In genomic region chr9:16161469-16161868, GRCh38 we compare ENCODE assay signal across 28 cellular contexts.
"Had no signal": no experiment of that assay in that cellular context is flagged by ENCODE, and none has a peak within 500 bp of the region (broad histone marks: within the 10 kb centered on the region; RNA-seq: fewer than 3 reads in every experiment).

No MANE protein-coding gene starts in this region.

- H3K36me3 ChIP-seq: neutrophil, ovary, spleen, suprapubic skin, tibial artery, transverse colon, upper lobe of right lung, uterus had no signal

- DNase-seq: naive thymus-derived CD4-positive, alpha-beta T cell; natural killer cell; nephron progenitor cell; nucleus accumbens; ovary; posterior cingulate gyrus; psoas muscle; right cardiac atrium; spleen; stimulated activated CD4-positive, alpha-beta T cell treated with anti-CD3 and anti-CD28 coated beads, Interleukin-12 subunit alpha, Interleukin-12 subunit beta, amount 100 ng/mL, for 4 hours; stimulated activated CD4-positive, alpha-beta T cell treated with anti-CD3 and anti-CD28 coated beads, Interleukin-1b, Interleukin-23, amount 100 ng/mL, for 48 hours; stimulated activated CD4-positive, alpha-beta T cell treated with anti-CD3 and anti-CD28 coated beads, Interleukin-4, amount 100 ng/mL, for 24 hours; stimulated activated naive B cell treated with anti-CD40 and anti-IgM and Interleukin-4, amounts not matched to agents 10 μg/mL and 1 μg/mL and 100 μg/mL, for 72 hours; stimulated activated naive CD4-positive, alpha-beta T cell treated with Interleukin-2 at 50 U/mL for 16 hours; stimulated activated naive CD8-positive, alpha-beta T cell treated with anti-CD3 and anti-CD28 coated beads, Interleukin-15, amount 100 ng/mL, for 72 hours; substantia nigra; testis; tibial artery; transverse colon; upper lobe of right lung; uterus had no signal

- H3K79me2 ChIP-seq: parathyroid adenoma had no signal

- H3K4me3 ChIP-seq: ovary, psoas muscle, skin epidermis, smooth muscle cell, spleen, suprapubic skin, testis, tibial artery, transverse colon, upper lobe of right lung, uterus had no signal

- H3K9me3 ChIP-seq: neutrophil, ovary, psoas muscle, spleen, suprapubic skin, testis, tibial artery, transverse colon, upper lobe of right lung, uterus had no signal

- H3K27ac ChIP-seq: neutrophil, ovary, parathyroid adenoma, psoas muscle, skin epidermis, spleen, suprapubic skin, testis, tibial artery, transverse colon, upper lobe of right lung, uterus had no signal

- H3K4me1 ChIP-seq: parathyroid adenoma, psoas muscle, spleen, suprapubic skin, testis, tibial artery, transverse colon, upper lobe of right lung, uterus had no signal

- H3K27me3 ChIP-seq: neutrophil, ovary, suprapubic skin, testis, tibial artery, transverse colon, upper lobe of right lung, uterus had no signal

- ATAC-seq: naive thymus-derived CD4-positive, alpha-beta T cell; natural killer cell; psoas muscle; right cardiac atrium; sciatic nerve; stimulated activated effector memory CD8-positive, alpha-beta T cell treated with anti-CD3 and anti-CD28 coated beads, Interleukin-12 subunit alpha, Interleukin-12 subunit beta, amount 100 ng/mL, for 72 hours; stimulated activated naive B cell treated with anti-CD40 and anti-IgM and Interleukin-4, amounts not matched to agents 10 μg/mL and 1 μg/mL and 100 μg/mL, for 72 hours; stimulated activated naive CD8-positive, alpha-beta T cell treated with anti-CD3 and anti-CD28 coated beads, Interleukin-15, amount 100 ng/mL, for 72 hours; upper lobe of right lung had no signal

- H2AFZ ChIP-seq: parathyroid adenoma had no signal

- H3K4me2 ChIP-seq: smooth muscle cell had no signal

- H3K9ac ChIP-seq: parathyroid adenoma had no signal
